ENCODE assay signal across 13 cellular contexts in the genomic region with DNA sequence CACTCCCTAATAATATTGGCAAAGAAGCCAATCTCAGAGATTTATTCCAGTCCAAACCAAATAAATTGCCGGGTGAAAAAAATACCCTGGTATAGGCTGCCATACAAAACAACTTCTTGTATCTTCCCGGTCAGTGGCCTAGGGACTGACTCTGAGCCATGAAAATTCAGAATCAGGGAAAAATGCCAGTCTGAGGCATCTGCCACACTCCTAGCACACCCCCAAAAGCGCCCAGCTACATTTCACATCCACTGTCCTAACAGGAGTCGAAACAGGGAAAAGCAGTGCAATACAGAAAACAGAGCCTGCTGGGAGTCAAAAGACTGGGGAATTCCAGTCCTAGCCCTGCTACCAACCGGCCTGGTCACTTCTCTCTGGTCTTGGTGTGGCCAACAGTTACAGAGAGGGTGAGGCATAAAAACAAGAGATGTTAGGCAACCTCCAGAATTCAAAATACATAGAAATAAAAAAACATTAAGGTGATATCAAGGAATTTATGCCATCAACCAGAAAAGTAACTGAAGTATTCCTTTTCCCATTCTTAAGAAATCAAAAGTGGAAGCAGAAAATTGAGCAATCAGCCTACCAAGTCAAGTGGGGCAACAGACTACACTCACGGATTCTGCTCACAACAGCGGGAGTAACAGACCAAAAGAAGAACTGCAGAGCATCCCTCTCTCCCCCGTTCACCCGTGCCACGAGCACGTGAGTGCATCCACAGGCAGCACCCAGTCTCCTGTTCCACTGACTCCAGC. TPM values are rescaled to one million over a fixed set of nuclear protein-coding genes. Genes with fewer than 3 reads are reported as not detected.
A peak's percentile ranks its signal among the peaks of the same experiment; 100 is the strongest.
DNase-seq lines count a peak whose midpoint lies in the region; ATAC-seq and TF ChIP-seq lines count a peak whose summit lies in the region.
"Had no signal": no experiment of that assay in that cellular context is flagged by ENCODE, and none has a peak within 500 bp of the region (broad histone marks: within the 10 kb centered on the region; RNA-seq: fewer than 3 reads in every experiment).

No MANE protein-coding gene starts in this region.

- peak overlapping the region; percentile 72 for H3K27ac ChIP-seq in brain microvascular endothelial cell
- peak overlapping the region; percentile 62 for H3K27ac ChIP-seq in hepatocyte
- peak overlapping the region; percentile 56 for H3K27ac ChIP-seq in skeletal muscle tissue (ENCODE audit: low read depth, low read length)

- H3K9me2 ChIP-seq in hepatocyte (replicated peaks; ENCODE audit: insufficient read depth), result no peaks in the 10 kb centered on the region

- H3K27me3 ChIP-seq in brain microvascular endothelial cell (replicated peaks) (no peaks in the 10 kb centered on the region), hepatocyte (no peaks in the 10 kb centered on the region), skeletal muscle tissue (ENCODE audit: control insufficient read depth in 3 of 3, insufficient read depth in 3 of 3, low read length in 3 of 3) (no peaks in the 10 kb centered on the region)

- H3K36me3 ChIP-seq in brain microvascular endothelial cell (replicated peaks) (no peaks in the 10 kb centered on the region), hepatocyte (replicated peaks; ENCODE audit: insufficient read depth, low read depth) (no peaks in the 10 kb centered on the region), skeletal muscle tissue (ENCODE audit: control insufficient read depth in 3 of 3, insufficient read depth in 3 of 3, low read length in 3 of 3) (no peaks in the 10 kb centered on the region)

- DNase-seq in HFFc6 (no peak), brain microvascular endothelial cell (no peak), hepatocyte (ENCODE audit: low spot score) (no peak), RPMI8226 (no peak)
- DNase-seq in activated effector memory CD4-positive, alpha-beta T cell treated with anti-CD3 and anti-CD28 coated beads, Interleukin-2, amount 50 U/mL, for 16 hours, result no peak
- DNase-seq: activated CD4-positive, alpha-beta T cell treated with anti-CD3 and anti-CD28 coated beads, Interleukin-2, amount 50 U/mL, for 4 hours; cortex of kidney; GDM1; NCI-H510A; stimulated activated naive CD4-positive, alpha-beta T cell treated with Interleukin-2 at 50 U/mL for 16 hours had no signal

- no peak overlapping the region for H2AFZ ChIP-seq in hepatocyte

- no peak overlapping the region for H3K4me3 ChIP-seq in brain microvascular endothelial cell (ENCODE audit: low read depth, low read length)
- H3K4me3 ChIP-seq in hepatocyte, result no peak overlapping the region
- no peak overlapping the region for H3K4me3 ChIP-seq in skeletal muscle tissue (ENCODE audit: low read length in 3 of 3)

- no peak overlapping the region for H3K9ac ChIP-seq in skeletal muscle tissue (ENCODE audit: low read depth in 1 of 3, low read length in 3 of 3)

- H3K27ac Mint-ChIP-seq in HFFc6, result peak overlapping the region; percentile 99

- peaks cover 8% of the 10 kb centered on the region for H3K27me3 Mint-ChIP-seq in HFFc6 (ENCODE audit: insufficient read depth)

- in situ Hi-C loops in brain microvascular endothelial cell (cut with HindIII; ENCODE audit: low pct_ligation_motif_present, low sequenced_read_pairs), result no loop called here

- TF ChIP-seq CTCF in HFFc6 (IDR thresholded peaks at IDR 0.05) (no peak), brain microvascular endothelial cell (IDR thresholded peaks at IDR 0.05; ENCODE audit: low read depth, low read length, missing control alignments) (no peak), hepatocyte (IDR thresholded peaks at IDR 0.05; ENCODE audit: poor library complexity) (no peak)

- H3K36me3 Mint-ChIP-seq in HFFc6 (ENCODE audit: low read depth), result peaks cover 45% of the 10 kb centered on the region

- H3K4me1 ChIP-seq in hepatocyte (ENCODE audit: insufficient read depth) (peaks cover 41% of the 10 kb centered on the region), skeletal muscle tissue (ENCODE audit: control insufficient read depth in 3 of 3, insufficient read depth in 3 of 3, low read length in 3 of 3) (peaks cover 13 to 24% (median 15%) of the 10 kb centered on the region in 3 donors)

- peaks cover 16% of the 10 kb centered on the region for H4K20me1 ChIP-seq in hepatocyte (ENCODE audit: insufficient read depth, poor library complexity, severe bottlenecking)

- WGBS in hepatocyte (ENCODE audit: low lambda C conversion rate, missing lambda C conversion rate), result 84% methylated on average over 11 of the region's 11 CpGs

- H3K4me2 ChIP-seq in hepatocyte, result peak overlapping the region; percentile 42

- H3K4me1 Mint-ChIP-seq in HFFc6 (ENCODE audit: low read depth), result peaks cover 95% of the 10 kb centered on the region

- peaks cover 88% of the 10 kb centered on the region for H3K79me2 ChIP-seq in hepatocyte

- H3K9me3 Mint-ChIP-seq in HFFc6, result no peaks in the 10 kb centered on the region

- no peak for ATAC-seq in HG02610 (IDR thresholded peaks at IDR 0.05; ENCODE audit: unreplicated experiment)
- ATAC-seq in HG02885 (IDR thresholded peaks at IDR 0.05; ENCODE audit: poor library complexity, unreplicated experiment), result no peak

- peak overlapping the region; percentile 83 for H3K4me3 Mint-ChIP-seq in HFFc6

- H3K9me3 ChIP-seq in hepatocyte (ENCODE audit: low read depth), result no peaks in the 10 kb centered on the region
- H3K9me3 ChIP-seq in skeletal muscle tissue (ENCODE audit: control insufficient read depth in 3 of 3, low read length in 3 of 3), result no peaks in the 10 kb centered on the region

RNA-seq across cellular contexts. Expression of gene AFAP1, which starts 29.5 kb away (rescaled TPM):
- total RNA-seq in HFFc6 (2021; fragmentation: NEBNext Ultra II Directional; extraction: Animal tissue kit (Norgen Biotek cat#: 25700)), result 100 to 1,000 TPM in 5 of 6 experiments, 10 to 100 TPM in 1; 99.7 to 116 (median 107) TPM
- total RNA-seq in hepatocyte, result 12.6 and 16.2 TPM in 2 replicates
- 6.9 and 9.3 TPM in 2 replicates for polyA plus RNA-seq in hepatocyte
- 29.2 TPM for total RNA-seq in skeletal muscle tissue
